In the genomic region with DNA sequence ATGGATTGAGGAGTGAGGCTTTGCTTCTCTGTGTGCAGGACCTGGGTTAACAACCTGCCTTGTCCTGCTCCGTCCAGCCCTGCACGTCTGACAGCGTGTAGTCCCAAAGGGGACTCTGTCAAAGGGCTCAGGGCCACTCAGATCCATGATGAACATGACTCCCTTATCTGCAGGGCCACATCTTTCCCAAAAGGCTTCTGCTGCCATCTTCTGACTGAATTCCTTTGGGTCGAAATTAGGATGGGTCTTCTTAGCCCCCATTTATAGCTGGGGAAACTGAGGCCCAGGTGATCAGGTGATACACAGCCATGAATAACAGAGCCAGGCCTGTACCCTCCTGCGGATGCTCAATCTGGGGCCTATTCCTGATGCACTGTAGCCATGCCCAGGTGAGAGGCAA, we compare ENCODE assay signal across 34 cellular contexts.
"Had no signal": no experiment of that assay in that cellular context is flagged by ENCODE, and none has a peak within 500 bp of the region (broad histone marks: within the 10 kb centered on the region; RNA-seq: fewer than 3 reads in every experiment).

No MANE protein-coding gene starts in this region.

- H3K9me3 ChIP-seq: adrenal gland, body of pancreas, breast epithelium had no signal

- FAIRE-seq: astrocyte, TTC549 had no signal

- DNase-seq: activated B cell treated with CpG ODN at 0.5 μM for 24 hours; activated CD4-positive, alpha-beta memory T cell treated with anti-CD3 and anti-CD28 coated beads for 36 hours; activated CD4-positive, alpha-beta T cell treated with anti-CD3 and anti-CD28 coated beads for 4 hours; activated CD4-positive, alpha-beta T cell treated with anti-CD3 and anti-CD28 coated beads, Interleukin-2, amount 10 ng/mL, durations not matched to agents 24 days and 14 days; activated CD4-positive, alpha-beta T cell treated with anti-CD3 and anti-CD28 coated beads, Interleukin-2, amount 50 U/mL, for 1 hour; activated CD4-positive, alpha-beta T cell treated with anti-CD3 and anti-CD28 coated beads, Interleukin-2, amount 50 U/mL, for 4 hours; activated CD4-positive, CD25-positive, alpha-beta regulatory T cell treated with anti-CD3 and anti-CD28 coated beads, Interleukin-2, amount 50 U/mL, for 72 hours; activated CD8-positive, alpha-beta memory T cell treated with anti-CD3 and anti-CD28 coated beads, Interleukin-2, amount 50 U/mL, for 4 hours; activated CD8-positive, alpha-beta T cell treated with anti-CD3 and anti-CD28 coated beads for 36 hours; activated effector memory CD4-positive, alpha-beta T cell treated with anti-CD3 and anti-CD28 coated beads, Interleukin-2, amount 50 U/mL, for 16 hours; activated gamma-delta T cell treated with Interleukin-2 at 50 U/mL for 16 hours; activated naive CD4-positive, alpha-beta T cell; activated naive CD4-positive, alpha-beta T cell treated with anti-CD3 and anti-CD28 coated beads for 36 hours; activated naive CD4-positive, alpha-beta T cell treated with anti-CD3 and anti-CD28 coated beads, Interleukin-2, amount 50 U/mL, for 16 hours; activated naive CD8-positive, alpha-beta T cell treated with anti-CD3 and anti-CD28 coated beads for 36 hours; activated T-cell treated with anti-CD3 and anti-CD28 coated beads for 4 hours; activated T-cell treated with anti-CD3 and anti-CD28 coated beads, Interleukin-2, amount 50 U/mL, for 1 hour; activated T-cell treated with anti-CD3 and anti-CD28 coated beads, Interleukin-2, amount 50 U/mL, for 4 hours; activated T-cell treated with anti-CD3 and anti-CD28 coated beads, Interleukin-2, amount 50 U/mL, for 72 hours; adrenal gland; amniotic stem cell; aorta; body of pancreas; brain microvascular endothelial cell; central memory CD4-positive, alpha-beta T cell; T-helper 1 cell; T-helper 2 cell; T-helper 9 cell had no signal

- H3K27me3 ChIP-seq: adrenal gland, body of pancreas, brain microvascular endothelial cell, breast epithelium had no signal

- H3K4me3 ChIP-seq: adrenal gland, body of pancreas, breast epithelium had no signal

- H3K27ac ChIP-seq: adrenal gland, body of pancreas, brain microvascular endothelial cell, breast epithelium, VCaP had no signal

- ATAC-seq: activated CD8-positive, alpha-beta T cell treated with anti-CD3 and anti-CD28 coated beads for 36 hours; activated naive CD4-positive, alpha-beta T cell treated with anti-CD3 and anti-CD28 coated beads, Interleukin-2, amount 50 U/mL, for 72 hours; activated T-cell treated with anti-CD3 and anti-CD28 coated beads, Interleukin-2, amount 50 U/mL, for 4 hours; activated T-cell treated with anti-CD3 and anti-CD28 coated beads, Interleukin-2, amount 50 U/mL, for 72 hours; activated T-helper 17 cell treated with anti-CD3 and anti-CD28 coated beads, Interleukin-2, amount 50 U/mL, for 72 hours; body of pancreas had no signal

- H3K36me3 ChIP-seq: adrenal gland, brain microvascular endothelial cell, breast epithelium had no signal
